9 cellular contexts compared by ENCODE assay signal in genomic region chr2:166180951-166181812, GRCh38. TPM values are rescaled to one million over a fixed set of nuclear protein-coding genes. Genes with fewer than 3 reads are reported as not detected.
DNase-seq lines count a peak whose midpoint lies in the region; ATAC-seq and TF ChIP-seq lines count a peak whose summit lies in the region.
"Had no signal": no experiment of that assay in that cellular context is flagged by ENCODE, and none has a peak within 500 bp of the region (broad histone marks: within the 10 kb centered on the region; RNA-seq: fewer than 3 reads in every experiment).

No MANE protein-coding gene starts in this region.

- TF ChIP-seq EP300 in neural cell (conservative IDR thresholded peaks at IDR 0.05; ENCODE audit: poor library complexity, severe bottlenecking) = no peak

- H3F3A ChIP-seq in neural cell (ENCODE audit: insufficient read depth, low read length, poor library complexity, severe bottlenecking) = no peaks in the 10 kb centered on the region

- no peaks in the 10 kb centered on the region for H3K27me3 ChIP-seq in neural cell (ENCODE audit: insufficient read depth, low read depth, low read length)

- H3K9ac ChIP-seq in neural cell (ENCODE audit: low read length) = no peak overlapping the region

- no peak overlapping the region for H2AFZ ChIP-seq in neural cell (ENCODE audit: low read depth, low read length)

- no peaks in the 10 kb centered on the region for H3K36me3 ChIP-seq in neural cell (ENCODE audit: insufficient read depth, low read length)

- H3K79me2 ChIP-seq in neural cell (replicated peaks; ENCODE audit: insufficient read depth, low read length) = no peaks in the 10 kb centered on the region

- H4K20me1 ChIP-seq in neural cell (ENCODE audit: insufficient read depth) = no peaks in the 10 kb centered on the region

- H3K9me3 ChIP-seq in neural cell (ENCODE audit: low read length) = no peaks in the 10 kb centered on the region

- peak; percentile 50 for DNase-seq in Ammon's horn (ENCODE audit: low spot score)
- peak; percentile 58 for DNase-seq in NCI-H1105 treated with DMSO at 0.1 percent for 48 hours (lab: John Stamatoyannopoulos, UW)
- peak; percentile 34 for DNase-seq in T1000 (lab: John Stamatoyannopoulos, UW)
- peak; percentile 42 for DNase-seq in fibroblast of gingiva (ENCODE audit: low read depth)
- DNase-seq in middle frontal gyrus (ENCODE audit: extremely low spot score, low spot score) = no peak

- peak; percentile 64 for TF ChIP-seq RAD21 in neural cell (conservative IDR thresholded peaks at IDR 0.05)

- ATAC-seq in GM18517 (IDR thresholded peaks at IDR 0.05; ENCODE audit: unreplicated experiment) (peak; percentile 93), HG02870 (IDR thresholded peaks at IDR 0.05; ENCODE audit: unreplicated experiment) (peak; percentile 98)

- peak; percentile 69 for TF ChIP-seq CTCF in neural cell (IDR thresholded peaks at IDR 0.05; ENCODE audit: poor library complexity, severe bottlenecking)

- no peaks in the 10 kb centered on the region for H3K9me2 ChIP-seq in neural cell (ENCODE audit: insufficient read depth, low read length)

- no peak overlapping the region for H3K4me3 ChIP-seq in neural cell (ENCODE audit: low read length)
- H3K4me3 ChIP-seq: skin epidermis had no signal

- no peak overlapping the region for H3K27ac ChIP-seq in neural cell (ENCODE audit: low read length)
- H3K27ac ChIP-seq: skin epidermis had no signal

- no peak overlapping the region for H3K4me2 ChIP-seq in neural cell (ENCODE audit: low read length)

TF ChIP-seq in neural cell, 6 proteins besides CTCF, POLR2A, EP300 and RAD21:
- TF ChIP-seq MXI1 (conservative IDR thresholded peaks at IDR 0.05; ENCODE audit: poor library complexity, severe bottlenecking) (no peak), POLR2AphosphoS5 (IDR thresholded peaks at IDR 0.05) (no peak), SMC3 (conservative IDR thresholded peaks at IDR 0.05; ENCODE audit: poor library complexity) (peak; percentile 61), EZH2 (IDR thresholded peaks at IDR 0.05; ENCODE audit: borderline replicate concordance, insufficient read depth, low read length, poor library complexity, severe bottlenecking) (no peak), TAF1 (IDR thresholded peaks at IDR 0.05; ENCODE audit: low read depth) (no peak)
- TF ChIP-seq, protein P1, sequence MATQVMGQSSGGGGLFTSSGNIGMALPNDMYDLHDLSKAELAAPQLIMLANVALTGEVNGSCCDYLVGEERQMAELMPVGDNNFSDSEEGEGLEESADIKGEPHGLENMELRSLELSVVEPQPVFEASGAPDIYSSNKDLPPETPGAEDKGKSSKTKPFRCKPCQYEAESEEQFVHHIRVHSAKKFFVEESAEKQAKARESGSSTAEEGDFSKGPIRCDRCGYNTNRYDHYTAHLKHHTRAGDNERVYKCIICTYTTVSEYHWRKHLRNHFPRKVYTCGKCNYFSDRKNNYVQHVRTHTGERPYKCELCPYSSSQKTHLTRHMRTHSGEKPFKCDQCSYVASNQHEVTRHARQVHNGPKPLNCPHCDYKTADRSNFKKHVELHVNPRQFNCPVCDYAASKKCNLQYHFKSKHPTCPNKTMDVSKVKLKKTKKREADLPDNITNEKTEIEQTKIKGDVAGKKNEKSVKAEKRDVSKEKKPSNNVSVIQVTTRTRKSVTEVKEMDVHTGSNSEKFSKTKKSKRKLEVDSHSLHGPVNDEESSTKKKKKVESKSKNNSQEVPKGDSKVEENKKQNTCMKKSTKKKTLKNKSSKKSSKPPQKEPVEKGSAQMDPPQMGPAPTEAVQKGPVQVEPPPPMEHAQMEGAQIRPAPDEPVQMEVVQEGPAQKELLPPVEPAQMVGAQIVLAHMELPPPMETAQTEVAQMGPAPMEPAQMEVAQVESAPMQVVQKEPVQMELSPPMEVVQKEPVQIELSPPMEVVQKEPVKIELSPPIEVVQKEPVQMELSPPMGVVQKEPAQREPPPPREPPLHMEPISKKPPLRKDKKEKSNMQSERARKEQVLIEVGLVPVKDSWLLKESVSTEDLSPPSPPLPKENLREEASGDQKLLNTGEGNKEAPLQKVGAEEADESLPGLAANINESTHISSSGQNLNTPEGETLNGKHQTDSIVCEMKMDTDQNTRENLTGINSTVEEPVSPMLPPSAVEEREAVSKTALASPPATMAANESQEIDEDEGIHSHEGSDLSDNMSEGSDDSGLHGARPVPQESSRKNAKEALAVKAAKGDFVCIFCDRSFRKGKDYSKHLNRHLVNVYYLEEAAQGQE (IDR thresholded peaks at IDR 0.05; ENCODE audit: borderline replicate concordance) = no peak
TF ChIP-seq in neural cell: peak in this region for 1.

RNA-seq across cellular contexts. Expression of gene SCN1A, which starts 53.4 kb away (rescaled TPM):
- polyA plus RNA-seq in neural cell = 1.0 and 1.4 TPM in 2 replicates
- 2.2 and 2.4 TPM in 2 replicates for polyA minus RNA-seq in neural cell
